In the genomic region with DNA sequence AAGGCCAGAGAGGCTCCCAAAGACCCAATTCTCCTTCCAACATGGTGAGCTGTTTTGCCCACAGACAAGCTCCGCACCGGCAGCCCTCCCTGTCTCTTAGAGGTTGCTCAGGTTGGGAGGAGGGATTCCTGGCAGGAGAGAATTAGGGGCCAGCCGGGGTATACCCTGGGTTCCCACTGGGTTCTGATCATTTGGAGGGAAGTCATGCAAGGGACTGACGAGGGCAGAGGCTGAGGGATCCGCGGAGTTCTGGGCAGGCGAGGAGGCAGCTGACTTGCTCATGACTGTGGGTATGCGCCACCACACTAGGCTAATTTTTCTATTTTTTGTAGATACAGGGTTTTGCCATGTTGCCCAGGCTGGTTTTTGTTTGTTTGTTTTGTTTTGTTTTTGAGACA, we compare ENCODE assay signal across 16 cellular contexts. TPM values are rescaled to one million over a fixed set of nuclear protein-coding genes. Genes with fewer than 3 reads are reported as not detected.
DNase-seq lines count a peak whose midpoint lies in the region; ATAC-seq and TF ChIP-seq lines count a peak whose summit lies in the region.
"Had no signal": no experiment of that assay in that cellular context is flagged by ENCODE, and none has a peak within 500 bp of the region (broad histone marks: within the 10 kb centered on the region; RNA-seq: fewer than 3 reads in every experiment).

No MANE protein-coding gene starts in this region.

- no peaks in the 10 kb centered on the region for H3K36me3 ChIP-seq in heart right ventricle
- H3K36me3 ChIP-seq in esophagus squamous epithelium = no peaks in the 10 kb centered on the region

- peaks cover 68% of the 10 kb centered on the region for H3K4me1 Mint-ChIP-seq in osteocyte (ENCODE audit: unreplicated experiment)
- peaks cover 24% of the 10 kb centered on the region for H3K4me1 Mint-ChIP-seq in type B pancreatic cell (ENCODE audit: unreplicated experiment)

- intact Hi-C loops in heart right ventricle (cut with DNase I) (no loop called here), Right ventricle myocardium inferior (cut with DNase I) (no loop called here), esophagus squamous epithelium (cut with DNase I) (no loop called here)

- peak overlapping the region; percentile 86 for H3K27ac Mint-ChIP-seq in osteocyte (ENCODE audit: unreplicated experiment)
- H3K27ac Mint-ChIP-seq in type B pancreatic cell = peak overlapping the region; percentile 18
- H3K27ac Mint-ChIP-seq: activated CD4-positive, alpha-beta memory T cell treated with anti-CD3 and anti-CD28 coated beads for 36 hours; activated T-helper 1 cell treated with anti-CD3 and anti-CD28 coated beads, Interleukin-12 subunit alpha, Interleukin-12 subunit beta, Interleukin-2, Interleukin-4 antibody, amounts not matched to agents 30 ng/mL and 10 ng/mL and 1 ng/mL, durations not matched to agents 14 hours and 24 hours and 36 hours had no signal

- no peaks in the 10 kb centered on the region for H3K9me3 ChIP-seq in heart right ventricle
- no peaks in the 10 kb centered on the region for H3K9me3 ChIP-seq in esophagus squamous epithelium
- H3K9me3 ChIP-seq: A549, mucosa of descending colon had no signal

- no peak for TF ChIP-seq POLR2A in esophagus squamous epithelium (IDR thresholded peaks at IDR 0.05)

- no peak for TF ChIP-seq CTCF in heart right ventricle (IDR thresholded peaks at IDR 0.05)
- TF ChIP-seq CTCF in esophagus squamous epithelium (IDR thresholded peaks at IDR 0.05) = no peak
- TF ChIP-seq CTCF in osteocyte (IDR thresholded peaks at IDR 0.05) = no peak
- no peak for TF ChIP-seq CTCF in type B pancreatic cell (conservative IDR thresholded peaks at IDR 0.05)

- H3K4me1 ChIP-seq in heart right ventricle (peaks cover 28 to 88% (median 64%) of the 10 kb centered on the region in 9 donors), esophagus squamous epithelium (peaks cover 24 to 81% (median 35%) of the 10 kb centered on the region in 3 donors)

- peak overlapping the region in 9 of 10 donors; percentile 30 to 91 (median 53) for H3K27ac ChIP-seq in heart right ventricle
- H3K27ac ChIP-seq in esophagus squamous epithelium = peak overlapping the region; percentile 23 to 88 (median 84)
- H3K27ac ChIP-seq: A549, foreskin keratinocyte had no signal

- H3K36me3 Mint-ChIP-seq in osteocyte (ENCODE audit: unreplicated experiment) (peaks cover 3% of the 10 kb centered on the region), type B pancreatic cell (no peaks in the 10 kb centered on the region)
- H3K36me3 Mint-ChIP-seq: activated CD4-positive, alpha-beta memory T cell treated with anti-CD3 and anti-CD28 coated beads for 36 hours had no signal

- DNase-seq in heart right ventricle (no peak), Right ventricle myocardium inferior (ENCODE audit: missing footprints) (no peak), esophagus squamous epithelium (lab: John Stamatoyannopoulos, UW) (no peak), osteocyte (ENCODE audit: extremely low spot score, unreplicated experiment) (no peak), type B pancreatic cell (ENCODE audit: extremely low spot score, unreplicated experiment) (no peak), T1000 (lab: John Stamatoyannopoulos, UW) (no peak), NCI-H1436 (lab: John Stamatoyannopoulos, UW) (no peak)
- DNase-seq: activated CD4-positive, alpha-beta memory T cell treated with anti-CD3 and anti-CD28 coated beads for 36 hours; dermis blood vessel endothelial cell; MM.1S; SHP77 treated with DMSO at 0.1 percent for 48 hours had no signal

- H3K27me3 ChIP-seq in heart right ventricle (no peaks in the 10 kb centered on the region), esophagus squamous epithelium (peaks cover 0 to 45% (median 0%) of the 10 kb centered on the region in 4 donors)
- H3K27me3 ChIP-seq: foreskin keratinocyte had no signal

- 70 to 71% methylated on average over 8 of the region's 8 CpGs for WGBS in heart right ventricle, 2 donors
- 67 to 74% methylated on average over 6 of the region's 8 CpGs for WGBS in esophagus squamous epithelium, 2 donors

- H3K4me3 Mint-ChIP-seq in osteocyte (ENCODE audit: unreplicated experiment) (peak overlapping the region; percentile 55), type B pancreatic cell (peak overlapping the region; percentile 28)
- H3K4me3 Mint-ChIP-seq: activated CD4-positive, alpha-beta memory T cell treated with anti-CD3 and anti-CD28 coated beads for 36 hours; activated T-helper 1 cell treated with anti-CD3 and anti-CD28 coated beads, Interleukin-12 subunit alpha, Interleukin-12 subunit beta, Interleukin-2, Interleukin-4 antibody, amounts not matched to agents 30 ng/mL and 10 ng/mL and 1 ng/mL, durations not matched to agents 14 hours and 24 hours and 36 hours had no signal

- H3K27me3 Mint-ChIP-seq in osteocyte (ENCODE audit: unreplicated experiment) (no peaks in the 10 kb centered on the region), type B pancreatic cell (no peaks in the 10 kb centered on the region)
- H3K27me3 Mint-ChIP-seq: activated CD4-positive, alpha-beta memory T cell treated with anti-CD3 and anti-CD28 coated beads for 36 hours had no signal

- no peaks in the 10 kb centered on the region for H3K9me3 Mint-ChIP-seq in osteocyte (ENCODE audit: unreplicated experiment)
- H3K9me3 Mint-ChIP-seq in type B pancreatic cell = no peaks in the 10 kb centered on the region
- H3K9me3 Mint-ChIP-seq: activated CD4-positive, alpha-beta memory T cell treated with anti-CD3 and anti-CD28 coated beads for 36 hours; activated T-helper 1 cell treated with anti-CD3 and anti-CD28 coated beads, Interleukin-12 subunit alpha, Interleukin-12 subunit beta, Interleukin-2, Interleukin-4 antibody, amounts not matched to agents 30 ng/mL and 10 ng/mL and 1 ng/mL, durations not matched to agents 14 hours and 24 hours and 36 hours had no signal

- ATAC-seq in heart right ventricle = no peak
- ATAC-seq in Right ventricle myocardium inferior = no peak
- no peak for ATAC-seq in GM21390 (IDR thresholded peaks at IDR 0.05; ENCODE audit: unreplicated experiment)
- ATAC-seq: A549 had no signal

- H3K4me3 ChIP-seq in heart right ventricle (peak overlapping the region in 1 of 10 donors; percentile 1), esophagus squamous epithelium (peak overlapping the region in 1 of 4 donors; percentile 37)
- H3K4me3 ChIP-seq: A549, mucosa of descending colon had no signal

RNA-seq across cellular contexts. Expression of a gene that starts 4.6 kb away (rescaled TPM):
- 10 to 100 TPM; 24.8 to 51.0 (median 43.4) TPM for total RNA-seq in heart right ventricle
- polyA plus RNA-seq in heart right ventricle = 10 to 100 TPM; 96.2 to 98.2 TPM
- total RNA-seq in Right ventricle myocardium inferior = 45.1 TPM
- 100 to 1,000 TPM in 1 of 4 donors, 10 to 100 TPM in 3; 31.0 to 110 (median 51.2) TPM for total RNA-seq in esophagus squamous epithelium
- 73.1 and 74.8 TPM in 2 replicates for total RNA-seq in osteocyte
- 18.6 and 19.1 TPM in 2 replicates for total RNA-seq in type B pancreatic cell (ENCODE audit: low replicate concordance)

RNA-seq across cellular contexts. Expression of a gene that starts 56.2 kb away (rescaled TPM):
- total RNA-seq in heart right ventricle = 10 to 100 TPM in 6 of 10 donors, 1 to 10 TPM in 4; 6.5 to 17.3 (median 10.6) TPM
- 10 to 100 TPM in 1 of 2 donors, 1 to 10 TPM in 1; 8.8 to 17.1 TPM for polyA plus RNA-seq in heart right ventricle
- total RNA-seq in Right ventricle myocardium inferior = 10.8 TPM
- 10 to 100 TPM; 12.0 to 25.7 (median 14.9) TPM for total RNA-seq in esophagus squamous epithelium
- total RNA-seq in osteocyte = 11.2 and 15.2 TPM in 2 replicates
- total RNA-seq in type B pancreatic cell (ENCODE audit: low replicate concordance) = 9.8 and 17.6 TPM in 2 replicates
